ENCODE assay signal across 8 cellular contexts in the genomic region with DNA sequence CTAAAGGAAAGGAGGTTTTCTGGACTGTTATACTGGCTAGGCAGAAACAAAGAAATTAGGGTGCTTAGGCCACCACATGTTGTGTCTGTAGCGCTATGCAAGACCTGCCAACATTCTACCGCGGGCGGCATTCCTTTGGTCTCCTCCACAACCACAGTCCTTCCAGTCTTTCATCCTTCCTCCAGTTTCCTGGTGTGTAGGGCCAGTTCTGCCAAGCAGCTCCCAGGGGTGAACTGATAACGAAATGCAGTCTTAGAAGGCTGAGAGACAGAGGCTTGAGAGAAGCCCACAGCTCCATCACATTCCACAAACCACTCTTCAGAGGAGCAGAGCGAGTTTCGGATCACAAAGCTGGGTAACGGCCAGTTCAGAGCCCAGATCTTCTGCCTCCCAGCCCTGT. TPM values are rescaled to one million over a fixed set of nuclear protein-coding genes. Genes with fewer than 3 reads are reported as not detected.
DNase-seq lines count a peak whose midpoint lies in the region; ATAC-seq, FAIRE-seq and TF ChIP-seq lines count a peak whose summit lies in the region.

No MANE protein-coding gene starts in this region.

- no peak overlapping the region for H4K91ac ChIP-seq in trophoblast cell (ENCODE audit: low read depth, low read length)

- peak overlapping the region; percentile 22 for H4K8ac ChIP-seq in trophoblast cell (ENCODE audit: low read depth, low read length)

- no peak for TF ChIP-seq EP300 in esophagus muscularis mucosa (IDR thresholded peaks at IDR 0.05)

- H3K4me1 ChIP-seq in OCI-LY7 (ENCODE audit: insufficient read depth, low read length, poor library complexity, severe bottlenecking) (peaks cover 31% of the 10 kb centered on the region), esophagus muscularis mucosa (peaks cover 5 to 16% (median 14%) of the 10 kb centered on the region in 4 donors), trophoblast cell (ENCODE audit: control insufficient read depth in 1 of 2, insufficient read depth in 2 of 2, low read length in 2 of 2) (peaks cover 0 to 5% of the 10 kb centered on the region in 2 experiments), body of pancreas (peaks cover 7% of the 10 kb centered on the region)

- WGBS in esophagus muscularis mucosa = 67% methylated on average over 8 of the region's 8 CpGs
- no CpG with 5 or more reads among the region's 8 CpGs for WGBS in trophoblast cell (ENCODE audit: extremely low coverage, insufficient coverage, insufficient read length)
- 50 to 65% methylated on average over 8 of the region's 8 CpGs for WGBS in body of pancreas, 2 donors

- peaks cover 0 to 27% (median 0%) of the 10 kb centered on the region in 4 donors for H3K27me3 ChIP-seq in esophagus muscularis mucosa
- peaks cover 3% of the 10 kb centered on the region for H3K27me3 ChIP-seq in trophoblast cell (ENCODE audit: insufficient read depth, low read length)
- H3K27me3 ChIP-seq in body of pancreas = no peaks in the 10 kb centered on the region

- no peak overlapping the region for H2BK12ac ChIP-seq in trophoblast cell (ENCODE audit: low read length)

- H2AFZ ChIP-seq in OCI-LY7 (ENCODE audit: low read length) (peak overlapping the region; percentile 38; the same call in 1 of the 2 replicates), trophoblast cell (ENCODE audit: insufficient read depth, low read length, poor library complexity) (no peak overlapping the region)

- H3K4me2 ChIP-seq in OCI-LY7 (ENCODE audit: low read length) = peak overlapping the region; percentile 71
- peak overlapping the region; percentile 68 for H3K4me2 ChIP-seq in trophoblast cell (ENCODE audit: low read length)

- CTCF ChIA-PET in OCI-LY7 (lab: Charles Lee; ENCODE audit: unreplicated experiment) = no interaction called here

- H3K18ac ChIP-seq in trophoblast cell (ENCODE audit: low read length) = no peak overlapping the region

- TF ChIP-seq POLR2A in esophagus muscularis mucosa (IDR thresholded peaks at IDR 0.05; ENCODE audit: low read depth) = no peak
- TF ChIP-seq POLR2A in body of pancreas (IDR thresholded peaks at IDR 0.05) = no peak

- no TSS peak for BruUV-seq in OCI-LY7 (replicated peaks; lab: Mats Ljungman, UMichigan)

- intact Hi-C loops in OCI-LY7 (cut with micrococcal nuclease; ENCODE audit: unreplicated experiment) (loop anchor here (2.0 kb wide), 1 partner anchor 20 kb away; a partner anchor contains a TSS), esophagus muscularis mucosa (cut with DNase I) (loop anchor here (10.0 kb wide), 1 partner anchor 48 kb away; no protein-coding TSS in a partner anchor), body of pancreas (cut with DNase I) (no loop called here), left colon (cut with DNase I, micrococcal nuclease) (no loop called here)

- H3K4ac ChIP-seq in trophoblast cell (ENCODE audit: low read depth, low read length) = no peak overlapping the region

- H3K36me3 ChIP-seq in OCI-LY7 (ENCODE audit: insufficient read depth, low read length) (no peaks in the 10 kb centered on the region; the same call in 1 of the 2 replicates), esophagus muscularis mucosa (no peaks in the 10 kb centered on the region), trophoblast cell (ENCODE audit: control insufficient read depth in 1 of 2, insufficient read depth in 2 of 2, low read length in 2 of 2) (no peaks in the 10 kb centered on the region), body of pancreas (replicated peaks in 1 of 2; ENCODE audit: insufficient read depth in 1 of 2, low read depth in 2 of 2) (no peaks in the 10 kb centered on the region)

- no peak overlapping the region for H4K12ac ChIP-seq in trophoblast cell (ENCODE audit: low read depth, low read length)

- H3K79me2 ChIP-seq in OCI-LY7 (ENCODE audit: insufficient read depth, low read depth, low read length) (no peaks in the 10 kb centered on the region), trophoblast cell (ENCODE audit: control insufficient read depth, insufficient read depth, low read length, poor library complexity) (no peaks in the 10 kb centered on the region)

- FAIRE-seq in urothelium cell line (lab: Jason Lieb, UNC) = no peak

- POLR2A ChIA-PET in OCI-LY7 (lab: Charles Lee) = interaction anchor here (1.2 to 1.6 kb wide), 3 partner anchors 13 to 18 kb away, joined by 4 to 7 read pairs (median 5); no protein-coding TSS in a partner anchor

- H2BK120ac ChIP-seq in trophoblast cell (ENCODE audit: insufficient read depth, low read length, poor library complexity) = no peak overlapping the region

- ATAC-seq in body of pancreas (no peak), left colon (no peak)

- peak; percentile 29 for DNase-seq in GM03348 (ENCODE audit: low spot score)
- no peak for DNase-seq in OCI-LY7 (ENCODE audit: low spot score)
- no peak for DNase-seq in esophagus muscularis mucosa (ENCODE audit: extremely low spot score)
- peak in 1 of 2 donors; percentile 19 for DNase-seq in trophoblast cell
- DNase-seq in body of pancreas = no peak
- DNase-seq in effector CD4-positive, alpha-beta T cell = no peak
- DNase-seq in urothelium cell line (ENCODE audit: low spot score) = no peak
- no peak for DNase-seq in left colon

- no peak overlapping the region for H2BK5ac ChIP-seq in trophoblast cell (ENCODE audit: low read depth, low read length, poor library complexity)

- no peaks in the 10 kb centered on the region for H3K9me2 ChIP-seq in OCI-LY7 (ENCODE audit: insufficient read depth, low read length)

- H3K79me1 ChIP-seq in trophoblast cell (ENCODE audit: low read length) = no peaks in the 10 kb centered on the region

- H3K23ac ChIP-seq in trophoblast cell (ENCODE audit: low read length) = no peak overlapping the region

- H3K14ac ChIP-seq in trophoblast cell (ENCODE audit: low read length) = no peak overlapping the region

- no peaks in the 10 kb centered on the region for H4K20me1 ChIP-seq in OCI-LY7 (ENCODE audit: insufficient read depth, low read length)

- TF ChIP-seq CTCF in OCI-LY7 (conservative IDR thresholded peaks at IDR 0.05; ENCODE audit: low read length) (no peak), esophagus muscularis mucosa (IDR thresholded peaks at IDR 0.05) (no peak), body of pancreas (IDR thresholded peaks at IDR 0.05) (no peak)

- no peak overlapping the region for H2AK5ac ChIP-seq in trophoblast cell (ENCODE audit: low read length)

- H3K4me3 ChIP-seq in OCI-LY7 (ENCODE audit: low read depth, low read length, poor library complexity, severe bottlenecking) (peak overlapping the region; percentile 55), esophagus muscularis mucosa (peak overlapping the region; percentile 51 to 61 (median 53)), trophoblast cell (ENCODE audit: low read depth, low read length) (no peak overlapping the region), body of pancreas (no peak overlapping the region)

- no peak overlapping the region for H3K9ac ChIP-seq in trophoblast cell (ENCODE audit: low read length)

- H3K9me3 ChIP-seq in OCI-LY7 (ENCODE audit: low read length) (peaks cover 8% of the 10 kb centered on the region; the same call in 1 of the 2 replicates), esophagus muscularis mucosa (peaks cover 0 to 9% (median 0%) of the 10 kb centered on the region in 4 donors), trophoblast cell (ENCODE audit: insufficient read depth, low read depth, low read length) (peaks cover 2% of the 10 kb centered on the region), body of pancreas (no peaks in the 10 kb centered on the region)

- H3K27ac ChIP-seq in OCI-LY7 (ENCODE audit: low read depth, low read length, poor library complexity, severe bottlenecking) (peak overlapping the region; percentile 80), esophagus muscularis mucosa (replicated peaks in 1 of 4) (no peak overlapping the region), trophoblast cell (ENCODE audit: low read depth, low read length) (no peak overlapping the region), body of pancreas (no peak overlapping the region)

RNA-seq across cellular contexts. Expression of a gene that starts 19.5 kb away (rescaled TPM):
- total RNA-seq in OCI-LY7 (2014; rRNA removed; shearing (Covaris generic)) = 54.4 and 61.7 TPM in 2 replicates
- total RNA-seq in OCI-LY7 (2022) (79.1 and 97.4 TPM in 2 replicates), esophagus muscularis mucosa (10 to 100 TPM; 38.6 to 58.1 (median 49.2) TPM), body of pancreas (100 to 1,000 TPM in 1 of 2 donors, 10 to 100 TPM in 1; 80.7 to 109 TPM), left colon (10 to 100 TPM; 67.1 to 81.0 TPM)
- 46.1 and 46.6 TPM in 2 replicates for polyA plus RNA-seq in trophoblast cell (2013)

RNA-seq across cellular contexts. Expression of a gene that starts 25.6 kb away (rescaled TPM):
- 39.8 and 42.2 TPM in 2 replicates for total RNA-seq in OCI-LY7 (2014; rRNA removed; shearing (Covaris generic))
- total RNA-seq in OCI-LY7 (2022) (44.1 and 47.3 TPM in 2 replicates), esophagus muscularis mucosa (100 to 1,000 TPM in 1 of 4 donors, 10 to 100 TPM in 3; 65.6 to 101 (median 79.8) TPM), body of pancreas (10 to 100 TPM; 44.6 to 63.3 TPM), left colon (10 to 100 TPM; 66.4 to 68.0 TPM)
- 39.5 and 40.1 TPM in 2 replicates for polyA plus RNA-seq in trophoblast cell (2013)

RNA-seq across cellular contexts. Expression of a gene that starts 40.6 kb away (rescaled TPM):
- 0.57 TPM in 1 of 2 replicates, not detected in the other for total RNA-seq in OCI-LY7 (2014; rRNA removed; shearing (Covaris generic))
- 0.52 and 0.86 TPM in 2 replicates for total RNA-seq in OCI-LY7 (2022)
- under 1 TPM in 1 of 4 donors, not detected in 3; 0.40 TPM for total RNA-seq in esophagus muscularis mucosa
- polyA plus RNA-seq in trophoblast cell (2013) = 0.50 and 0.64 TPM in 2 replicates
- 1 to 10 TPM in 1 of 2 donors, under 1 TPM in 1; 0.78 to 1.3 TPM for total RNA-seq in body of pancreas
- total RNA-seq in left colon = under 1 TPM; 0.24 to 0.28 TPM

Comparison
In these comparisons a context has a peak if more than half of its experiments do, and no peak if none do; other contexts are left out.
1. H3K4me3 ChIP-seq: peak in OCI-LY7 (single experiment) and esophagus muscularis mucosa (4 of 4); none in trophoblast cell (single experiment) and body of pancreas (0 of 2).
2. intact Hi-C loops: an anchor here in OCI-LY7 (2.0 kb wide) and esophagus muscularis mucosa (10.0 kb wide); none called in body of pancreas and left colon.